Comparison of ENCODE assay signal across 21 cellular contexts in genomic region chr2:98509542-98510321, GRCh38.
DNase-seq lines count a peak whose midpoint lies in the region; ATAC-seq, FAIRE-seq and TF ChIP-seq lines count a peak whose summit lies in the region.
"Had no signal": no experiment of that assay in that cellular context is flagged by ENCODE, and none has a peak within 500 bp of the region (broad histone marks: within the 10 kb centered on the region; RNA-seq: fewer than 3 reads in every experiment).

No MANE protein-coding gene starts in this region.

- ATAC-seq in natural killer cell treated with Interleukin-12 subunit alpha and Interleukin-12 subunit beta and Interleukin-15 and Interleukin-18, amount 100 ng/mL, for 72 hours, result no peak
- ATAC-seq in HG03139 (IDR thresholded peaks at IDR 0.05; ENCODE audit: unreplicated experiment), result no peak
- ATAC-seq: WTC11 had no signal

- H3K4me2 ChIP-seq in astrocyte (ENCODE audit: low read length), result no peak overlapping the region
- H3K4me2 ChIP-seq: hepatocyte, KMS-11 had no signal

- H3K9me3 ChIP-seq in astrocyte (ENCODE audit: insufficient read depth, low read depth, low read length), result no peaks in the 10 kb centered on the region
- H3K9me3 ChIP-seq: left lung had no signal

- H3K27ac ChIP-seq in astrocyte (ENCODE audit: low read depth, low read length) (no peak overlapping the region), substantia nigra (ENCODE audit: low read depth, low read length, poor library complexity, severe bottlenecking) (no peak overlapping the region)
- H3K27ac ChIP-seq: 22Rv1, hepatocyte, KMS-11 had no signal

- no peaks in the 10 kb centered on the region for H3K27me3 ChIP-seq in astrocyte (ENCODE audit: insufficient read depth, low read length)
- H3K27me3 ChIP-seq: hepatocyte, left lung had no signal

- peak overlapping the region; percentile 28 for H3K27ac Mint-ChIP-seq in T-helper 1 cell treated with Interleukin-12 subunit alpha and Interleukin-12 subunit beta and Interleukin-4 antibody, amounts not matched to agents 30 μg/mL and 1 μg/mL, for 36 hours
- H3K27ac Mint-ChIP-seq in CD14-positive monocyte (peak overlapping the region; percentile 99 to 100 (median 100)), astrocyte (ENCODE audit: unreplicated experiment) (peak overlapping the region; percentile 77)
- H3K27ac Mint-ChIP-seq in natural killer cell treated with Interleukin-12 subunit alpha and Interleukin-12 subunit beta and Interleukin-15 and Interleukin-18, amount 100 ng/mL, for 72 hours, result peak overlapping the region; percentile 25 to 89
- H3K27ac Mint-ChIP-seq: mesothelial cell of epicardium, WTC11 had no signal

- peaks cover 22% of the 10 kb centered on the region for H3K36me3 Mint-ChIP-seq in T-helper 1 cell treated with Interleukin-12 subunit alpha and Interleukin-12 subunit beta and Interleukin-4 antibody, amounts not matched to agents 30 μg/mL and 1 μg/mL, for 36 hours (ENCODE audit: low read depth)
- H3K36me3 Mint-ChIP-seq in CD14-positive monocyte (peaks cover 37 to 42% of the 10 kb centered on the region in 2 donors), astrocyte (ENCODE audit: low read depth, unreplicated experiment) (peaks cover 8% of the 10 kb centered on the region)
- H3K36me3 Mint-ChIP-seq in natural killer cell treated with Interleukin-12 subunit alpha and Interleukin-12 subunit beta and Interleukin-15 and Interleukin-18, amount 100 ng/mL, for 72 hours, result no peaks in the 10 kb centered on the region
- H3K36me3 Mint-ChIP-seq: mesothelial cell of epicardium had no signal

- intact Hi-C loops in CD14-positive monocyte (cut with micrococcal nuclease), result loop anchor here in 1 of 2 donors (5.0 kb wide), 1 partner anchor 47 kb away; no protein-coding TSS in a partner anchor

- no peaks in the 10 kb centered on the region for H3K36me3 ChIP-seq in astrocyte (ENCODE audit: insufficient read depth, low read length)
- H3K36me3 ChIP-seq: left lung had no signal

- FAIRE-seq in astrocyte (lab: Jason Lieb, UNC), result no peak
- FAIRE-seq: GM12891, RCC 7860 had no signal

- H3K4me3 Mint-ChIP-seq in T-helper 1 cell treated with Interleukin-12 subunit alpha and Interleukin-12 subunit beta and Interleukin-4 antibody, amounts not matched to agents 30 μg/mL and 1 μg/mL, for 36 hours, result no peak overlapping the region
- H3K4me3 Mint-ChIP-seq in CD14-positive monocyte (no peak overlapping the region), astrocyte (ENCODE audit: unreplicated experiment) (no peak overlapping the region)
- H3K4me3 Mint-ChIP-seq in natural killer cell treated with Interleukin-12 subunit alpha and Interleukin-12 subunit beta and Interleukin-15 and Interleukin-18, amount 100 ng/mL, for 72 hours, result peak overlapping the region; percentile 21
- H3K4me3 Mint-ChIP-seq: mesothelial cell of epicardium, WTC11 had no signal

- H2AFZ ChIP-seq in astrocyte (ENCODE audit: low read depth, low read length), result no peak overlapping the region
- H2AFZ ChIP-seq: hepatocyte had no signal

- no peaks in the 10 kb centered on the region for H3K9me3 Mint-ChIP-seq in T-helper 1 cell treated with Interleukin-12 subunit alpha and Interleukin-12 subunit beta and Interleukin-4 antibody, amounts not matched to agents 30 μg/mL and 1 μg/mL, for 36 hours
- H3K9me3 Mint-ChIP-seq in CD14-positive monocyte (no peaks in the 10 kb centered on the region), astrocyte (ENCODE audit: unreplicated experiment) (peaks cover 6% of the 10 kb centered on the region)
- H3K9me3 Mint-ChIP-seq in natural killer cell treated with Interleukin-12 subunit alpha and Interleukin-12 subunit beta and Interleukin-15 and Interleukin-18, amount 100 ng/mL, for 72 hours, result no peaks in the 10 kb centered on the region
- H3K9me3 Mint-ChIP-seq: mesothelial cell of epicardium, WTC11 had no signal

- H3K4me3 ChIP-seq in astrocyte (ENCODE audit: insufficient read depth, low read depth, low read length), result no peak overlapping the region
- H3K4me3 ChIP-seq: hepatocyte, left lung had no signal

- no peaks in the 10 kb centered on the region for H3K27me3 Mint-ChIP-seq in T-helper 1 cell treated with Interleukin-12 subunit alpha and Interleukin-12 subunit beta and Interleukin-4 antibody, amounts not matched to agents 30 μg/mL and 1 μg/mL, for 36 hours (ENCODE audit: low read depth)
- H3K27me3 Mint-ChIP-seq in CD14-positive monocyte (ENCODE audit: low read depth in 3 of 3) (peaks cover 0 to 3% (median 1%) of the 10 kb centered on the region in 3 donors), astrocyte (ENCODE audit: low read depth, unreplicated experiment) (no peaks in the 10 kb centered on the region)
- H3K27me3 Mint-ChIP-seq in natural killer cell treated with Interleukin-12 subunit alpha and Interleukin-12 subunit beta and Interleukin-15 and Interleukin-18, amount 100 ng/mL, for 72 hours, result no peaks in the 10 kb centered on the region

- in situ Hi-C loops in KBM-7 (cut with MboI; ENCODE audit: low pct_unique_long_range_greater_than_20kb, low sequenced_read_pairs), result no loop called here

- H4K20me1 ChIP-seq in astrocyte (ENCODE audit: insufficient read depth, low read length), result peaks cover 40% of the 10 kb centered on the region

- H3K4me1 Mint-ChIP-seq in T-helper 1 cell treated with Interleukin-12 subunit alpha and Interleukin-12 subunit beta and Interleukin-4 antibody, amounts not matched to agents 30 μg/mL and 1 μg/mL, for 36 hours (ENCODE audit: low read depth), result peaks cover 65% of the 10 kb centered on the region
- H3K4me1 Mint-ChIP-seq in CD14-positive monocyte (peaks cover 83% of the 10 kb centered on the region), astrocyte (ENCODE audit: low read depth, unreplicated experiment) (peaks cover 22% of the 10 kb centered on the region)
- H3K4me1 Mint-ChIP-seq in natural killer cell treated with Interleukin-12 subunit alpha and Interleukin-12 subunit beta and Interleukin-15 and Interleukin-18, amount 100 ng/mL, for 72 hours (ENCODE audit: low read depth in 2 of 2), result peaks cover 81 to 87% of the 10 kb centered on the region in 2 donors

- H3K4me1 ChIP-seq in astrocyte (ENCODE audit: insufficient read depth, low read length), result peaks cover 11% of the 10 kb centered on the region

- no peak for TF ChIP-seq CTCF in CD14-positive monocyte (IDR thresholded peaks at IDR 0.05)
- no peak for TF ChIP-seq CTCF in astrocyte (IDR thresholded peaks at IDR 0.05; ENCODE audit: insufficient read depth, low read depth, low read length)

- H3K9ac ChIP-seq in astrocyte (ENCODE audit: low read length), result no peak overlapping the region
- H3K9ac ChIP-seq: KMS-11 had no signal

- peaks cover 2% of the 10 kb centered on the region for H3K79me2 ChIP-seq in astrocyte (ENCODE audit: insufficient read depth, low read length)

- DNase-seq in T-helper 1 cell (no peak), CD14-positive monocyte (ENCODE audit: low spot score) (no peak), astrocyte (ENCODE audit: low read depth) (no peak), substantia nigra (lab: John Stamatoyannopoulos, UW) (no peak), KBM-7 (no peak)
- DNase-seq in natural killer cell treated with Interleukin-12 subunit alpha and Interleukin-12 subunit beta and Interleukin-15 and Interleukin-18, amount 100 ng/mL, for 72 hours (ENCODE audit: low spot score), result no peak
- DNase-seq: activated CD8-positive, alpha-beta memory T cell treated with anti-CD3 and anti-CD28 coated beads for 24 hours; HCEC 1CT; left lung; NCI-H524; posterior cingulate gyrus; T-helper 9 cell had no signal

Comparison
In these comparisons a context has a peak if more than half of its experiments do, and no peak if none do; other contexts are left out.
1. H3K27ac Mint-ChIP-seq: peak in every context shown above with its lines; median percentile 100 in CD14-positive monocyte; 77 in astrocyte; 57 in natural killer cell treated with Interleukin-12 subunit alpha and Interleukin-12 subunit beta and Interleukin-15 and Interleukin-18, amount 100 ng/mL, for 72 hours; 28 in T-helper 1 cell treated with Interleukin-12 subunit alpha and Interleukin-12 subunit beta and Interleukin-4 antibody, amounts not matched to agents 30 μg/mL and 1 μg/mL, for 36 hours.